1 cellular context compared by ENCODE assay signal in the genomic region with DNA sequence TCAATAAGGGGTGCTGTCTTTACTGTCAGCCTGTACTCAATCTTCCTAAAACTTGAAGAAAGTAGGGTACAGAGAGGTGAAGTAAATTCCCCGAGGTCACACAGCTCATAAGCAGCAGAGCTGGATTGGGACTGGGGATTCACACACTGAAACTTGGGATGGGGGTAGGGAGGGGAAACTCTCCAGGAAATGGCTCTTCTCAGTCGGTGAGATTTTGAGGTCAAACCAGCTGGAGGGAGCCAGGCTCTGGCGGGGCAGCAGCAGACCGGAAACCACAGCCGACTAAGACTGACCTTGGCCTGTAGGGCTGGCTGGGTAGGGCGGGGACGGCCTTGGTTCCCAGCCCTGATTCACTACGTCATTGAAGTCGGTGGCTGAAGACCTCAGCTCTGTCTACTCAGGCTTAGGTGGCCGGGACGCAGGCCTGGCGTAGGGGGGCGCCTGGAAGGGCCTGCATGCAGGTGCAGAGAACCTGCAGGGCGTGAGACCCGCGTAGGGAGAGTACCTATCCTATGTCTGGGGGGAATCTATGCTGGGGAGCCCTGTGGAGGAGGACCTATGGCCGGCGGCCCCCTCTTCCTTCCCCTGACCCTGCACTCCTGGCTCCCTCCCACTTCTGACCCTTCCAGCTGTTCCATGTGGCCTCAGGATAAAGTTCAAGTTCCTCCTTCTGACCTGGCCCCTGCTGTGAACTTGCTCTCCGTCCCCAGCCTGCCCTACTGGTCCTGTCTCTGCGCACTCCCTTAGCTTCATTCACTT.
TF ChIP-seq lines count a peak whose summit lies in the region.

No MANE protein-coding gene starts in this region.

TF ChIP-seq in K562, 482 proteins besides CTCF, POLR2A, EP300 and RAD21 (continued from another document and continues in another):
- TF ChIP-seq, protein P1, sequence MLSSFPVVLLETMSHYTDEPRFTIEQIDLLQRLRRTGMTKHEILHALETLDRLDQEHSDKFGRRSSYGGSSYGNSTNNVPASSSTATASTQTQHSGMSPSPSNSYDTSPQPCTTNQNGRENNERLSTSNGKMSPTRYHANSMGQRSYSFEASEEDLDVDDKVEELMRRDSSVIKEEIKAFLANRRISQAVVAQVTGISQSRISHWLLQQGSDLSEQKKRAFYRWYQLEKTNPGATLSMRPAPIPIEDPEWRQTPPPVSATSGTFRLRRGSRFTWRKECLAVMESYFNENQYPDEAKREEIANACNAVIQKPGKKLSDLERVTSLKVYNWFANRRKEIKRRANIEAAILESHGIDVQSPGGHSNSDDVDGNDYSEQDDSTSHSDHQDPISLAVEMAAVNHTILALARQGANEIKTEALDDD (IDR thresholded peaks at IDR 0.05), result peak; percentile 71
- TF ChIP-seq ZNF184 (CRISPR knock-in tag; IDR thresholded peaks at IDR 0.05) (no peak), ZBTB1 (CRISPR knock-in tag; IDR thresholded peaks at IDR 0.05; ENCODE audit: borderline replicate concordance, low read depth) (no peak), ZNF384 (IDR thresholded peaks at IDR 0.05; ENCODE audit: low read depth, low read length) (no peak), L3MBTL2 (IDR thresholded peaks at IDR 0.05) (peak; percentile 60), HEY1 (CRISPR knock-in tag; IDR thresholded peaks at IDR 0.05; ENCODE audit: borderline replicate concordance) (no peak), SREBF1 (IDR thresholded peaks at IDR 0.05; ENCODE audit: borderline replicate concordance, low read depth, low read length) (no peak), GTF2F1 (IDR thresholded peaks at IDR 0.05; ENCODE audit: low read depth, low read length) (no peak), TARDBP (IDR thresholded peaks at IDR 0.05) (0 out of 2 replicates have a peak, but pooled peaks have one; percentile 22), ZNF174 (CRISPR knock-in tag; IDR thresholded peaks at IDR 0.05) (no peak), NCOA1 (IDR thresholded peaks at IDR 0.05; ENCODE audit: low read depth) (no peak; the same call in 1 of the 2 replicates), FOXA1 (IDR thresholded peaks at IDR 0.05; ENCODE audit: borderline replicate concordance) (no peak), ARNT (IDR thresholded peaks at IDR 0.05) (no peak), ARHGAP35 (IDR thresholded peaks at IDR 0.05; ENCODE audit: partially characterized antibody) (no peak), MIER1 (IDR thresholded peaks at IDR 0.05; ENCODE audit: low read depth) (0 out of 2 replicates have a peak, but pooled peaks have one; percentile 18), ETS2 (tag; IDR thresholded peaks at IDR 0.05; ENCODE audit: borderline replicate concordance, poor library complexity, severe bottlenecking) (no peak), MED1 (CRISPR knock-in tag; IDR thresholded peaks at IDR 0.05; ENCODE audit: borderline replicate concordance) (no peak), ZNF717 (CRISPR knock-in tag; IDR thresholded peaks at IDR 0.05) (no peak), NFE2 (IDR thresholded peaks at IDR 0.05; ENCODE audit: low read depth) (peak; percentile 5; the same call in 1 of the 2 replicates), IRF2 (CRISPR knock-in tag; IDR thresholded peaks at IDR 0.05) (no peak), ZNF696 (CRISPR knock-in tag; conservative IDR thresholded peaks at IDR 0.05) (no peak), RHOXF2B (CRISPR knock-in tag; conservative IDR thresholded peaks at IDR 0.05) (no peak), ZNF583 (CRISPR knock-in tag; IDR thresholded peaks at IDR 0.05) (no peak; the same call in 1 of the 2 replicates), ZEB2 (IDR thresholded peaks at IDR 0.05) (no peak), ZNF707 (CRISPR knock-in tag; conservative IDR thresholded peaks at IDR 0.05) (no peak), ZNF140 (CRISPR knock-in tag; IDR thresholded peaks at IDR 0.05) (no peak), NFIC (IDR thresholded peaks at IDR 0.05) (0 out of 2 replicates have a peak, but pooled peaks have one; percentile 6), ZNF146 (CRISPR knock-in tag; IDR thresholded peaks at IDR 0.05; ENCODE audit: unreplicated experiment) (no peak)
- TF ChIP-seq, protein P2, sequence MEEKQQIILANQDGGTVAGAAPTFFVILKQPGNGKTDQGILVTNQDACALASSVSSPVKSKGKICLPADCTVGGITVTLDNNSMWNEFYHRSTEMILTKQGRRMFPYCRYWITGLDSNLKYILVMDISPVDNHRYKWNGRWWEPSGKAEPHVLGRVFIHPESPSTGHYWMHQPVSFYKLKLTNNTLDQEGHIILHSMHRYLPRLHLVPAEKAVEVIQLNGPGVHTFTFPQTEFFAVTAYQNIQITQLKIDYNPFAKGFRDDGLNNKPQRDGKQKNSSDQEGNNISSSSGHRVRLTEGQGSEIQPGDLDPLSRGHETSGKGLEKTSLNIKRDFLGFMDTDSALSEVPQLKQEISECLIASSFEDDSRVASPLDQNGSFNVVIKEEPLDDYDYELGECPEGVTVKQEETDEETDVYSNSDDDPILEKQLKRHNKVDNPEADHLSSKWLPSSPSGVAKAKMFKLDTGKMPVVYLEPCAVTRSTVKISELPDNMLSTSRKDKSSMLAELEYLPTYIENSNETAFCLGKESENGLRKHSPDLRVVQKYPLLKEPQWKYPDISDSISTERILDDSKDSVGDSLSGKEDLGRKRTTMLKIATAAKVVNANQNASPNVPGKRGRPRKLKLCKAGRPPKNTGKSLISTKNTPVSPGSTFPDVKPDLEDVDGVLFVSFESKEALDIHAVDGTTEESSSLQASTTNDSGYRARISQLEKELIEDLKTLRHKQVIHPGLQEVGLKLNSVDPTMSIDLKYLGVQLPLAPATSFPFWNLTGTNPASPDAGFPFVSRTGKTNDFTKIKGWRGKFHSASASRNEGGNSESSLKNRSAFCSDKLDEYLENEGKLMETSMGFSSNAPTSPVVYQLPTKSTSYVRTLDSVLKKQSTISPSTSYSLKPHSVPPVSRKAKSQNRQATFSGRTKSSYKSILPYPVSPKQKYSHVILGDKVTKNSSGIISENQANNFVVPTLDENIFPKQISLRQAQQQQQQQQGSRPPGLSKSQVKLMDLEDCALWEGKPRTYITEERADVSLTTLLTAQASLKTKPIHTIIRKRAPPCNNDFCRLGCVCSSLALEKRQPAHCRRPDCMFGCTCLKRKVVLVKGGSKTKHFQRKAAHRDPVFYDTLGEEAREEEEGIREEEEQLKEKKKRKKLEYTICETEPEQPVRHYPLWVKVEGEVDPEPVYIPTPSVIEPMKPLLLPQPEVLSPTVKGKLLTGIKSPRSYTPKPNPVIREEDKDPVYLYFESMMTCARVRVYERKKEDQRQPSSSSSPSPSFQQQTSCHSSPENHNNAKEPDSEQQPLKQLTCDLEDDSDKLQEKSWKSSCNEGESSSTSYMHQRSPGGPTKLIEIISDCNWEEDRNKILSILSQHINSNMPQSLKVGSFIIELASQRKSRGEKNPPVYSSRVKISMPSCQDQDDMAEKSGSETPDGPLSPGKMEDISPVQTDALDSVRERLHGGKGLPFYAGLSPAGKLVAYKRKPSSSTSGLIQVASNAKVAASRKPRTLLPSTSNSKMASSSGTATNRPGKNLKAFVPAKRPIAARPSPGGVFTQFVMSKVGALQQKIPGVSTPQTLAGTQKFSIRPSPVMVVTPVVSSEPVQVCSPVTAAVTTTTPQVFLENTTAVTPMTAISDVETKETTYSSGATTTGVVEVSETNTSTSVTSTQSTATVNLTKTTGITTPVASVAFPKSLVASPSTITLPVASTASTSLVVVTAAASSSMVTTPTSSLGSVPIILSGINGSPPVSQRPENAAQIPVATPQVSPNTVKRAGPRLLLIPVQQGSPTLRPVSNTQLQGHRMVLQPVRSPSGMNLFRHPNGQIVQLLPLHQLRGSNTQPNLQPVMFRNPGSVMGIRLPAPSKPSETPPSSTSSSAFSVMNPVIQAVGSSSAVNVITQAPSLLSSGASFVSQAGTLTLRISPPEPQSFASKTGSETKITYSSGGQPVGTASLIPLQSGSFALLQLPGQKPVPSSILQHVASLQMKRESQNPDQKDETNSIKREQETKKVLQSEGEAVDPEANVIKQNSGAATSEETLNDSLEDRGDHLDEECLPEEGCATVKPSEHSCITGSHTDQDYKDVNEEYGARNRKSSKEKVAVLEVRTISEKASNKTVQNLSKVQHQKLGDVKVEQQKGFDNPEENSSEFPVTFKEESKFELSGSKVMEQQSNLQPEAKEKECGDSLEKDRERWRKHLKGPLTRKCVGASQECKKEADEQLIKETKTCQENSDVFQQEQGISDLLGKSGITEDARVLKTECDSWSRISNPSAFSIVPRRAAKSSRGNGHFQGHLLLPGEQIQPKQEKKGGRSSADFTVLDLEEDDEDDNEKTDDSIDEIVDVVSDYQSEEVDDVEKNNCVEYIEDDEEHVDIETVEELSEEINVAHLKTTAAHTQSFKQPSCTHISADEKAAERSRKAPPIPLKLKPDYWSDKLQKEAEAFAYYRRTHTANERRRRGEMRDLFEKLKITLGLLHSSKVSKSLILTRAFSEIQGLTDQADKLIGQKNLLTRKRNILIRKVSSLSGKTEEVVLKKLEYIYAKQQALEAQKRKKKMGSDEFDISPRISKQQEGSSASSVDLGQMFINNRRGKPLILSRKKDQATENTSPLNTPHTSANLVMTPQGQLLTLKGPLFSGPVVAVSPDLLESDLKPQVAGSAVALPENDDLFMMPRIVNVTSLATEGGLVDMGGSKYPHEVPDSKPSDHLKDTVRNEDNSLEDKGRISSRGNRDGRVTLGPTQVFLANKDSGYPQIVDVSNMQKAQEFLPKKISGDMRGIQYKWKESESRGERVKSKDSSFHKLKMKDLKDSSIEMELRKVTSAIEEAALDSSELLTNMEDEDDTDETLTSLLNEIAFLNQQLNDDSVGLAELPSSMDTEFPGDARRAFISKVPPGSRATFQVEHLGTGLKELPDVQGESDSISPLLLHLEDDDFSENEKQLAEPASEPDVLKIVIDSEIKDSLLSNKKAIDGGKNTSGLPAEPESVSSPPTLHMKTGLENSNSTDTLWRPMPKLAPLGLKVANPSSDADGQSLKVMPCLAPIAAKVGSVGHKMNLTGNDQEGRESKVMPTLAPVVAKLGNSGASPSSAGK (IDR thresholded peaks at IDR 0.05), result no peak
- TF ChIP-seq, protein P3, sequence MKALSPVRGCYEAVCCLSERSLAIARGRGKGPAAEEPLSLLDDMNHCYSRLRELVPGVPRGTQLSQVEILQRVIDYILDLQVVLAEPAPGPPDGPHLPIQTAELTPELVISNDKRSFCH (CRISPR knock-in tag; IDR thresholded peaks at IDR 0.05), result no peak
- TF ChIP-seq, protein P3 (tag; IDR thresholded peaks at IDR 0.05), result peak; percentile 56; the same call in 1 of the 2 replicates
- TF ChIP-seq, protein P4, sequence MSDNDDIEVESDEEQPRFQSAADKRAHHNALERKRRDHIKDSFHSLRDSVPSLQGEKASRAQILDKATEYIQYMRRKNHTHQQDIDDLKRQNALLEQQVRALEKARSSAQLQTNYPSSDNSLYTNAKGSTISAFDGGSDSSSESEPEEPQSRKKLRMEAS (CRISPR knock-in tag; IDR thresholded peaks at IDR 0.05), result no peak; the same call in 1 of the 2 replicates
- TF ChIP-seq, protein P5, sequence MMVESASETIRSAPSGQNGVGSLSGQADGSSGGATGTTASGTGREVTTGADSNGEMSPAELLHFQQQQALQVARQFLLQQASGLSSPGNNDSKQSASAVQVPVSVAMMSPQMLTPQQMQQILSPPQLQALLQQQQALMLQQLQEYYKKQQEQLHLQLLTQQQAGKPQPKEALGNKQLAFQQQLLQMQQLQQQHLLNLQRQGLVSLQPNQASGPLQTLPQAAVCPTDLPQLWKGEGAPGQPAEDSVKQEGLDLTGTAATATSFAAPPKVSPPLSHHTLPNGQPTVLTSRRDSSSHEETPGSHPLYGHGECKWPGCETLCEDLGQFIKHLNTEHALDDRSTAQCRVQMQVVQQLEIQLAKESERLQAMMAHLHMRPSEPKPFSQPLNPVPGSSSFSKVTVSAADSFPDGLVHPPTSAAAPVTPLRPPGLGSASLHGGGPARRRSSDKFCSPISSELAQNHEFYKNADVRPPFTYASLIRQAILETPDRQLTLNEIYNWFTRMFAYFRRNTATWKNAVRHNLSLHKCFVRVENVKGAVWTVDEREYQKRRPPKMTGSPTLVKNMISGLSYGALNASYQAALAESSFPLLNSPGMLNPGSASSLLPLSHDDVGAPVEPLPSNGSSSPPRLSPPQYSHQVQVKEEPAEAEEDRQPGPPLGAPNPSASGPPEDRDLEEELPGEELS (CRISPR knock-in tag; IDR thresholded peaks at IDR 0.05; ENCODE audit: borderline replicate concordance), result no peak
- TF ChIP-seq, protein P6, sequence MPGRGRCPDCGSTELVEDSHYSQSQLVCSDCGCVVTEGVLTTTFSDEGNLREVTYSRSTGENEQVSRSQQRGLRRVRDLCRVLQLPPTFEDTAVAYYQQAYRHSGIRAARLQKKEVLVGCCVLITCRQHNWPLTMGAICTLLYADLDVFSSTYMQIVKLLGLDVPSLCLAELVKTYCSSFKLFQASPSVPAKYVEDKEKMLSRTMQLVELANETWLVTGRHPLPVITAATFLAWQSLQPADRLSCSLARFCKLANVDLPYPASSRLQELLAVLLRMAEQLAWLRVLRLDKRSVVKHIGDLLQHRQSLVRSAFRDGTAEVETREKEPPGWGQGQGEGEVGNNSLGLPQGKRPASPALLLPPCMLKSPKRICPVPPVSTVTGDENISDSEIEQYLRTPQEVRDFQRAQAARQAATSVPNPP (IDR thresholded peaks at IDR 0.05; ENCODE audit: borderline replicate concordance, insufficient read depth, insufficient read length), result no peak
- TF ChIP-seq, protein P7, sequence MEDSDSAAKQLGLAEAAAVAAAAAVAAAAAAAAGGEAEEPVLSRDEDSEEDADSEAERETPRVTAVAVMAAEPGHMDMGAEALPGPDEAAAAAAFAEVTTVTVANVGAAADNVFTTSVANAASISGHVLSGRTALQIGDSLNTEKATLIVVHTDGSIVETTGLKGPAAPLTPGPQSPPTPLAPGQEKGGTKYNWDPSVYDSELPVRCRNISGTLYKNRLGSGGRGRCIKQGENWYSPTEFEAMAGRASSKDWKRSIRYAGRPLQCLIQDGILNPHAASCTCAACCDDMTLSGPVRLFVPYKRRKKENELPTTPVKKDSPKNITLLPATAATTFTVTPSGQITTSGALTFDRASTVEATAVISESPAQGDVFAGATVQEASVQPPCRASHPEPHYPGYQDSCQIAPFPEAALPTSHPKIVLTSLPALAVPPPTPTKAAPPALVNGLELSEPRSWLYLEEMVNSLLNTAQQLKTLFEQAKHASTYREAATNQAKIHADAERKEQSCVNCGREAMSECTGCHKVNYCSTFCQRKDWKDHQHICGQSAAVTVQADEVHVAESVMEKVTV (CRISPR knock-in tag; IDR thresholded peaks at IDR 0.05), result no peak
- TF ChIP-seq, protein P8, sequence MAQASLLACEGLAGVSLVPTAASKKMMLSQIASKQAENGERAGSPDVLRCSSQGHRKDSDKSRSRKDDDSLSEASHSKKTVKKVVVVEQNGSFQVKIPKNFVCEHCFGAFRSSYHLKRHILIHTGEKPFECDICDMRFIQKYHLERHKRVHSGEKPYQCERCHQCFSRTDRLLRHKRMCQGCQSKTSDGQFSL (CRISPR knock-in tag; IDR thresholded peaks at IDR 0.05), result no peak
- TF ChIP-seq, protein P8 (tag; IDR thresholded peaks at IDR 0.05), result no peak
- TF ChIP-seq, protein P9, sequence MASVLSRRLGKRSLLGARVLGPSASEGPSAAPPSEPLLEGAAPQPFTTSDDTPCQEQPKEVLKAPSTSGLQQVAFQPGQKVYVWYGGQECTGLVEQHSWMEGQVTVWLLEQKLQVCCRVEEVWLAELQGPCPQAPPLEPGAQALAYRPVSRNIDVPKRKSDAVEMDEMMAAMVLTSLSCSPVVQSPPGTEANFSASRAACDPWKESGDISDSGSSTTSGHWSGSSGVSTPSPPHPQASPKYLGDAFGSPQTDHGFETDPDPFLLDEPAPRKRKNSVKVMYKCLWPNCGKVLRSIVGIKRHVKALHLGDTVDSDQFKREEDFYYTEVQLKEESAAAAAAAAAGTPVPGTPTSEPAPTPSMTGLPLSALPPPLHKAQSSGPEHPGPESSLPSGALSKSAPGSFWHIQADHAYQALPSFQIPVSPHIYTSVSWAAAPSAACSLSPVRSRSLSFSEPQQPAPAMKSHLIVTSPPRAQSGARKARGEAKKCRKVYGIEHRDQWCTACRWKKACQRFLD (CRISPR knock-in tag; IDR thresholded peaks at IDR 0.05), result peak; percentile 68; the same call in 1 of the 2 replicates
